Comparison of ENCODE assay signal across 8 cellular contexts in genomic region chr17:7295230-7296180, GRCh38. TPM values are rescaled to one million over a fixed set of nuclear protein-coding genes. Genes with fewer than 3 reads are reported as not detected.
DNase-seq lines count a peak whose midpoint lies in the region; ATAC-seq and TF ChIP-seq lines count a peak whose summit lies in the region.

No MANE protein-coding gene starts in this region.

- H3K4me3 Mint-ChIP-seq in endodermal cell (peak overlapping the region; percentile 22), progenitor cell of endocrine pancreas (ENCODE audit: low read depth) (peak overlapping the region; percentile 61)

- no peaks in the 10 kb centered on the region for H3K79me2 ChIP-seq in DND-41 (ENCODE audit: insufficient read depth, low read length)
- no peaks in the 10 kb centered on the region for H3K79me2 ChIP-seq in MM.1S (ENCODE audit: low read length)

- no peaks in the 10 kb centered on the region for H3K9me2 ChIP-seq in MM.1S (replicated peaks; ENCODE audit: insufficient read depth, low read length)

- H3K4me3 ChIP-seq in DND-41 (ENCODE audit: low read depth in 1 of 2, low read length in 2 of 2): peak overlapping the region in 1 of 2 experiments; percentile 43; a peak in 1 of 4 replicates
- peak overlapping the region; percentile 51 for H3K4me3 ChIP-seq in MM.1S (ENCODE audit: low read length)
- H3K4me3 ChIP-seq in endodermal cell (ENCODE audit: low read length): no peak overlapping the region

- H3K36me3 ChIP-seq in DND-41 (ENCODE audit: insufficient read depth, low read length) (no peaks in the 10 kb centered on the region), MM.1S (replicated peaks; ENCODE audit: insufficient read depth, low read length) (no peaks in the 10 kb centered on the region), endodermal cell (ENCODE audit: control insufficient read depth, insufficient read depth, low read length) (no peaks in the 10 kb centered on the region)

- no peak for DNase-seq in DND-41
- DNase-seq in MM.1S: no peak
- DNase-seq in endodermal cell: peak; percentile 77
- no peak for DNase-seq in progenitor cell of endocrine pancreas (ENCODE audit: low spot score, unreplicated experiment)
- no peak for DNase-seq in G401 (ENCODE audit: low spot score)
- no peak for DNase-seq in NCI-H526 (lab: John Stamatoyannopoulos, UW)
- no peak for DNase-seq in NCI-H1105 treated with DMSO at 0.1 percent for 48 hours (lab: John Stamatoyannopoulos, UW)
- no peak for DNase-seq in AML-193 (lab: John Stamatoyannopoulos, UW)

- peaks cover 3% of the 10 kb centered on the region for H3K4me1 Mint-ChIP-seq in endodermal cell
- H3K4me1 Mint-ChIP-seq in progenitor cell of endocrine pancreas (ENCODE audit: low read depth): peaks cover 8% of the 10 kb centered on the region

- TF ChIP-seq CTCF in DND-41 (IDR thresholded peaks at IDR 0.05; ENCODE audit: borderline replicate concordance, extremely low read depth, low read length, poor library complexity, severe bottlenecking) (no peak), MM.1S (IDR thresholded peaks at IDR 0.05; ENCODE audit: low read length) (no peak), endodermal cell (conservative IDR thresholded peaks at IDR 0.05) (peak; percentile 49), progenitor cell of endocrine pancreas (IDR thresholded peaks at IDR 0.05; ENCODE audit: unreplicated experiment) (peak; percentile 9)

- H3F3A ChIP-seq in MM.1S (ENCODE audit: insufficient read depth, low read length): no peaks in the 10 kb centered on the region

- H3K36me3 Mint-ChIP-seq in endodermal cell (ENCODE audit: low read depth) (no peaks in the 10 kb centered on the region), progenitor cell of endocrine pancreas (ENCODE audit: insufficient read depth) (no peaks in the 10 kb centered on the region)

- in situ Hi-C loops in G401 (cut with HindIII; ENCODE audit: low sequenced_read_pairs): no loop called here

- 73 to 76% methylated on average over 40 to 42 of the region's 42 CpGs for WGBS in endodermal cell (ENCODE audit: insufficient coverage in 1 of 2, insufficient read length in 1 of 2), 2 experiments

- H3K27ac Mint-ChIP-seq in endodermal cell (no peak overlapping the region), progenitor cell of endocrine pancreas (no peak overlapping the region)

- H3K9ac ChIP-seq in DND-41 (ENCODE audit: low read depth, low read length) (peak overlapping the region; percentile 37), MM.1S (ENCODE audit: low read length) (no peak overlapping the region), endodermal cell (ENCODE audit: extremely low read depth, low read length, poor library complexity, severe bottlenecking) (no peak overlapping the region)

- H2AFZ ChIP-seq in DND-41 (ENCODE audit: low read depth, low read length) (peak overlapping the region; percentile 70), MM.1S (ENCODE audit: low read length) (peak overlapping the region; percentile 72)

- 0 out of 2 replicates have a peak, but pooled peaks cover 4% of the 10 kb centered on the region for H4K20me1 ChIP-seq in DND-41 (ENCODE audit: insufficient read depth, low read length)
- no peaks in the 10 kb centered on the region for H4K20me1 ChIP-seq in MM.1S (ENCODE audit: insufficient read depth, low read length)

- H3K27ac ChIP-seq in DND-41 (ENCODE audit: low read length): no peak overlapping the region
- no peak overlapping the region for H3K27ac ChIP-seq in MM.1S (ENCODE audit: low read length)
- no peak overlapping the region for H3K27ac ChIP-seq in endodermal cell (ENCODE audit: low read depth, low read length)

- peak; percentile 13; the same call in 1 of the 3 replicates for ATAC-seq in DND-41 (ENCODE audit: insufficient read depth, low read depth)

- peaks cover 16% of the 10 kb centered on the region for H3K4me1 ChIP-seq in DND-41 (ENCODE audit: insufficient read depth, low read length)
- H3K4me1 ChIP-seq in MM.1S (ENCODE audit: low read length): peaks cover 15% of the 10 kb centered on the region; the same call in 1 of the 2 replicates
- H3K4me1 ChIP-seq in endodermal cell (ENCODE audit: control insufficient read depth, insufficient read depth, low read length): no peaks in the 10 kb centered on the region

- H3K4me2 ChIP-seq in DND-41 (ENCODE audit: insufficient read depth, low read length): peak overlapping the region; percentile 68
- H3K4me2 ChIP-seq in MM.1S (ENCODE audit: low read depth, low read length): peak overlapping the region; percentile 72; the same call in 1 of the 2 replicates

- peaks cover 36% of the 10 kb centered on the region for H3K27me3 ChIP-seq in DND-41 (ENCODE audit: insufficient read depth, low read length, poor library complexity)
- H3K27me3 ChIP-seq in MM.1S (replicated peaks; ENCODE audit: insufficient read depth, low read length): peaks cover 53% of the 10 kb centered on the region
- peaks cover 68% of the 10 kb centered on the region for H3K27me3 ChIP-seq in endodermal cell (ENCODE audit: control insufficient read depth, insufficient read depth, low read length, poor library complexity, severe bottlenecking)

- H3K9me3 ChIP-seq in DND-41 (ENCODE audit: insufficient read depth, low read length, severe bottlenecking) (no peaks in the 10 kb centered on the region), MM.1S (replicated peaks; ENCODE audit: insufficient read depth, low read length) (no peaks in the 10 kb centered on the region), endodermal cell (ENCODE audit: control insufficient read depth, low read length) (no peaks in the 10 kb centered on the region)

- H3K9me3 Mint-ChIP-seq in endodermal cell: no peaks in the 10 kb centered on the region
- no peaks in the 10 kb centered on the region for H3K9me3 Mint-ChIP-seq in progenitor cell of endocrine pancreas (ENCODE audit: low read depth)

- H3K27me3 Mint-ChIP-seq in endodermal cell (ENCODE audit: insufficient read depth) (peaks cover 79% of the 10 kb centered on the region), progenitor cell of endocrine pancreas (peaks cover 56% of the 10 kb centered on the region)

RNA-seq across cellular contexts. Expression of gene YBX2, which starts 1.1 kb away (rescaled TPM):
- total RNA-seq in endodermal cell: 10 to 100 TPM in 1 of 2 donors, 1 to 10 TPM in 1; 6.6 to 15.9 TPM
- polyA plus RNA-seq in endodermal cell (2013, experiment 1 of 2): 8.7 TPM
- polyA plus RNA-seq in endodermal cell (2013, experiment 2 of 2): 6.3 TPM
- total RNA-seq in progenitor cell of endocrine pancreas: 2.7 and 4.3 TPM in 2 replicates
- total RNA-seq in G401 (2014; rRNA removed; shearing (Covaris generic)): 20.5 and 20.9 TPM in 2 replicates

RNA-seq across cellular contexts. Expression of gene EIF5A, which starts 11.9 kb away (rescaled TPM):
- total RNA-seq in endodermal cell: 100 to 1,000 TPM; 488 to 556 TPM
- 427 TPM for polyA plus RNA-seq in endodermal cell (2013, experiment 1 of 2)
- 440 TPM for polyA plus RNA-seq in endodermal cell (2013, experiment 2 of 2)
- 323 and 338 TPM in 2 replicates for total RNA-seq in progenitor cell of endocrine pancreas
- 1,140 and 1,147 TPM in 2 replicates for total RNA-seq in G401 (2014; rRNA removed; shearing (Covaris generic))

RNA-seq across cellular contexts. Expression of gene SLC2A4, which starts 14.0 kb away (rescaled TPM):
- total RNA-seq in endodermal cell (1 to 10 TPM; 2.2 to 5.4 TPM), progenitor cell of endocrine pancreas (1.5 and 2.0 TPM in 2 replicates)
- polyA plus RNA-seq in endodermal cell (2013, experiment 1 of 2): 3.3 TPM
- 2.3 TPM for polyA plus RNA-seq in endodermal cell (2013, experiment 2 of 2)
- 2.3 and 2.7 TPM in 2 replicates for total RNA-seq in G401 (2014; rRNA removed; shearing (Covaris generic))

RNA-seq across cellular contexts. Expression of gene GPS2, which starts 19.7 kb away (rescaled TPM):
- total RNA-seq in endodermal cell (10 to 100 TPM; 43.6 to 47.2 TPM), progenitor cell of endocrine pancreas (77.1 and 81.1 TPM in 2 replicates)
- polyA plus RNA-seq in endodermal cell (2013, experiment 1 of 2): 67.0 TPM
- 59.0 TPM for polyA plus RNA-seq in endodermal cell (2013, experiment 2 of 2)
- total RNA-seq in G401 (2014; rRNA removed; shearing (Covaris generic)): 109 and 113 TPM in 2 replicates

RNA-seq across cellular contexts. Expression of gene CLDN7, which starts 33.2 kb away (rescaled TPM):
- total RNA-seq in endodermal cell: 100 to 1,000 TPM; 142 to 149 TPM
- 12.5 TPM for polyA plus RNA-seq in endodermal cell (2013, experiment 1 of 2)
- polyA plus RNA-seq in endodermal cell (2013, experiment 2 of 2): 6.7 TPM
- total RNA-seq in progenitor cell of endocrine pancreas: 137 and 147 TPM in 2 replicates
- total RNA-seq in G401 (2014; rRNA removed; shearing (Covaris generic)): 0.17 and 3.5 TPM in 2 replicates

Comparison
In these comparisons a context has a peak if more than half of its experiments do, and no peak if none do; other contexts are left out.
1. CTCF ChIP-seq: peak in endodermal cell (single experiment) and progenitor cell of endocrine pancreas (single experiment); none in DND-41 (single experiment) and MM.1S (single experiment).